8 cellular contexts compared by ENCODE assay signal in the genomic region with DNA sequence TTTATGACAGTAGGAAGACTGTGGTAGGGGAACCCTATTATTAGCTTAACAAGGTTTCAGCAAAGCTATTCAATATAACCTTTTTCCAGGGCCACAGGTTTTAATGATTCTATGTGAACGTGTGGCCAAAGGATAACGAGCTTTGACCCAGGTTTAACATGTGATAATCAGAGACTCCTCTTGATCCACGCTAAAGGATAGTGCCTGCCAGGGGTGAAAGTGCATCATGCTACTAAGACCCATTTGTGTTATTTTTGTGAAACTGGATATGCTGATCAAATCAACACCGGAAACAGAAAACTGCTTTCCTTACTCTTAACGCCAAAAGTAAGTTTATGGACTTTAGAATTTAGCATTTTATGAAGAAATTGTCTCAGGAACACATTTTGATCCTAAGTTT. TPM values are rescaled to one million over a fixed set of nuclear protein-coding genes. Genes with fewer than 3 reads are reported as not detected.
A peak's percentile ranks its signal among the peaks of the same experiment; 100 is the strongest.
DNase-seq lines count a peak whose midpoint lies in the region; ATAC-seq, FAIRE-seq and TF ChIP-seq lines count a peak whose summit lies in the region.

No MANE protein-coding gene starts in this region.

- H3K27me3 ChIP-seq in adrenal gland = no peaks in the 10 kb centered on the region
- no peaks in the 10 kb centered on the region; a peak in 1 of 5 replicates for H3K27me3 ChIP-seq in HepG2 (ENCODE audit: control insufficient read depth in 1 of 2, insufficient read depth in 2 of 2, low read length in 2 of 2)
- peaks cover 11% of the 10 kb centered on the region for H3K27me3 ChIP-seq in thymus (ENCODE audit: control insufficient read depth, insufficient read depth)

- in situ Hi-C loops in HepG2 (cut with HindIII; ENCODE audit: extremely low pct_ligation_motif_present, low pct_unique_long_range_greater_than_20kb) = loop anchor here (5.0 kb wide), 2 partner anchors 191 to 251 kb away; no protein-coding TSS in a partner anchor

- H3K27ac ChIP-seq in adrenal gland (peak overlapping the region; percentile 8 to 89 (median 78)), HepG2 (ENCODE audit: extremely low read length, insufficient read depth, low read length) (peak overlapping the region; percentile 97), thymus (ENCODE audit: low read depth) (no peak overlapping the region)

- intact Hi-C loops in adrenal gland (cut with DNase I) = loop anchor here in 1 of 2 donors (10.0 kb wide), 1 partner anchor 499 kb away; no protein-coding TSS in a partner anchor
- intact Hi-C loops in HepG2 (cut with micrococcal nuclease; ENCODE audit: unreplicated experiment) = loop anchor here (2.0 to 5.0 kb wide), 2 partner anchors 236 to 253 kb away; a partner anchor contains a TSS

- no peak for DNase-seq in activated CD4-positive, alpha-beta T cell treated with anti-CD3 and anti-CD28 coated beads, Interleukin-2, amount 10 ng/mL, durations not matched to agents 7 days and 5 days
- DNase-seq in activated CD4-positive, alpha-beta T cell treated with anti-CD3 and anti-CD28 coated beads, Interleukin-2, amount 50 U/mL, for 1 hour = no peak
- no peak for DNase-seq in adrenal gland
- DNase-seq in HepG2 (ENCODE audit: low spot score) = peak; percentile 38
- no peak for DNase-seq in MV-4-11 (lab: John Stamatoyannopoulos, UW)

- peaks cover 47% of the 10 kb centered on the region for H3K79me2 ChIP-seq in HepG2 (ENCODE audit: insufficient read depth, low read length)

- H3K36me3 Mint-ChIP-seq in activated CD4-positive, alpha-beta T cell treated with anti-CD3 and anti-CD28 coated beads, Interleukin-2, amount 10 ng/mL, durations not matched to agents 7 days and 5 days (ENCODE audit: low read depth) = peaks cover 5% of the 10 kb centered on the region

- TF ChIP-seq POLR2A in adrenal gland (IDR thresholded peaks at IDR 0.05) (no peak), HepG2 (IDR thresholded peaks at IDR 0.05; ENCODE audit: insufficient read depth in 1 of 2, low read depth in 2 of 2, low read length in 2 of 2) (no peak)

- ATAC-seq in HepG2 = no peak
- ATAC-seq in HG02610 (IDR thresholded peaks at IDR 0.05; ENCODE audit: unreplicated experiment) = no peak
- no peak for ATAC-seq in GM21717 (IDR thresholded peaks at IDR 0.05; ENCODE audit: unreplicated experiment)

- H3K4me3 Mint-ChIP-seq in activated CD4-positive, alpha-beta T cell treated with anti-CD3 and anti-CD28 coated beads, Interleukin-2, amount 10 ng/mL, durations not matched to agents 7 days and 5 days = peak overlapping the region; percentile 97

- no peak for TF ChIP-seq RAD21 in HepG2 (CRISPR knock-in tag; IDR thresholded peaks at IDR 0.05)

- H3K9me3 Mint-ChIP-seq in activated CD4-positive, alpha-beta T cell treated with anti-CD3 and anti-CD28 coated beads, Interleukin-2, amount 10 ng/mL, durations not matched to agents 7 days and 5 days = no peaks in the 10 kb centered on the region

- no TSS peak for BruUV-seq in HepG2 (replicated peaks; lab: Mats Ljungman, UMichigan)

- TF ChIP-seq EP300 in HepG2 (IDR thresholded peaks at IDR 0.05; ENCODE audit: low read depth in 2 of 2, low read length in 2 of 2) (no peak), HepG2 (CRISPR knock-in tag; IDR thresholded peaks at IDR 0.05; ENCODE audit: borderline replicate concordance) (no peak)

- H2AFZ ChIP-seq in HepG2 (ENCODE audit: low read length) = no peak overlapping the region

- peak overlapping the region; percentile 97 for H3K27ac Mint-ChIP-seq in activated CD4-positive, alpha-beta T cell treated with anti-CD3 and anti-CD28 coated beads, Interleukin-2, amount 10 ng/mL, durations not matched to agents 7 days and 5 days

- H3K4me2 ChIP-seq in HepG2 (ENCODE audit: low read depth, low read length) = peak overlapping the region; percentile 85

- H3K36me3 ChIP-seq in adrenal gland (replicated peaks in 1 of 2) (no peaks in the 10 kb centered on the region), HepG2 (replicated peaks in 1 of 2; ENCODE audit: control insufficient read depth in 1 of 2, insufficient read depth in 2 of 2, low read length in 2 of 2) (no peaks in the 10 kb centered on the region; a peak in 1 of 5 replicates), thymus (ENCODE audit: control insufficient read depth, insufficient read depth) (no peaks in the 10 kb centered on the region)

- peak overlapping the region; percentile 79 for H3K9ac ChIP-seq in HepG2 (ENCODE audit: insufficient read depth, low read depth, low read length)

- H3K9me3 ChIP-seq in adrenal gland (replicated peaks in 1 of 3) (no peaks in the 10 kb centered on the region), HepG2 (ENCODE audit: low read length) (no peaks in the 10 kb centered on the region), thymus (ENCODE audit: control insufficient read depth) (no peaks in the 10 kb centered on the region)

- H3K4me1 ChIP-seq in adrenal gland (replicated peaks in 1 of 2) (peaks cover 0 to 44% of the 10 kb centered on the region in 2 donors), HepG2 (ENCODE audit: insufficient read depth, low read length) (peaks cover 35% of the 10 kb centered on the region), thymus (ENCODE audit: control insufficient read depth, insufficient read depth, low read length) (peaks cover 25% of the 10 kb centered on the region)

- H3K4me3 ChIP-seq in adrenal gland (peak overlapping the region in 2 of 4 donors; percentile 87 to 97), HepG2 (replicated peaks in 1 of 3; ENCODE audit: insufficient read depth in 1 of 3, low read depth in 2 of 3, low read length in 3 of 3) (peak overlapping the region; percentile 70 to 87 (median 74)), thymus (ENCODE audit: low read length) (peak overlapping the region; percentile 77)

- FAIRE-seq in HepG2 (lab: Jason Lieb, UNC) = peak; percentile 47

- peaks cover 53% of the 10 kb centered on the region for H3K4me1 Mint-ChIP-seq in activated CD4-positive, alpha-beta T cell treated with anti-CD3 and anti-CD28 coated beads, Interleukin-2, amount 10 ng/mL, durations not matched to agents 7 days and 5 days

- peaks cover 14% of the 10 kb centered on the region for H3K27me3 Mint-ChIP-seq in activated CD4-positive, alpha-beta T cell treated with anti-CD3 and anti-CD28 coated beads, Interleukin-2, amount 10 ng/mL, durations not matched to agents 7 days and 5 days

- WGBS in adrenal gland, 4 donors = 59 to 67% (median 64%) methylated on average over 5 of the region's 5 CpGs
- 0% methylated on average over 5 of the region's 5 CpGs for WGBS in HepG2 (ENCODE audit: low lambda C conversion rate)
- 74% methylated on average over 5 of the region's 5 CpGs for WGBS in thymus

- POLR2A ChIA-PET in activated CD4-positive, alpha-beta T cell treated with anti-CD3 and anti-CD28 coated beads, Interleukin-2, amount 10 ng/mL, durations not matched to agents 7 days and 5 days (lab: Charles Lee) = no interaction called here
- POLR2A ChIA-PET in HepG2 (lab: Yijun Ruan, JAX) = interaction anchor here (0.7 to 2.3 kb wide), 10 partner anchors 17 to 318 kb away, joined by 3 to 21 read pairs (median 4); a partner anchor contains a TSS

- peaks cover 8% of the 10 kb centered on the region; the same call in 1 of the 2 replicates for H4K20me1 ChIP-seq in HepG2 (ENCODE audit: insufficient read depth, low read length)

- TF ChIP-seq CTCF in adrenal gland (IDR thresholded peaks at IDR 0.05) (no peak), HepG2 (CRISPR knock-in tag; IDR thresholded peaks at IDR 0.05) (no peak)

- CTCF ChIA-PET in activated CD4-positive, alpha-beta T cell treated with anti-CD3 and anti-CD28 coated beads, Interleukin-2, amount 10 ng/mL, durations not matched to agents 7 days and 5 days (lab: Charles Lee) = no interaction called here
- CTCF ChIA-PET in HepG2 (lab: Yijun Ruan, JAX; ENCODE audit: low intra/inter-chr PET ratio, low total read pairs) = interaction anchor here (1.0 kb wide), 1 partner anchor 191 kb away, joined by 4 read pairs; no protein-coding TSS in a partner anchor

RNA-seq across cellular contexts. Expression of a gene that starts 0.9 kb away (rescaled TPM):
- total RNA-seq in activated CD4-positive, alpha-beta T cell treated with anti-CD3 and anti-CD28 coated beads, Interleukin-2, amount 10 ng/mL, durations not matched to agents 7 days and 5 days = 10 to 100 TPM; 52.5 to 63.3 TPM
- total RNA-seq in adrenal gland = 10 to 100 TPM; 24.0 to 39.7 (median 29.8) TPM
- polyA plus RNA-seq in adrenal gland = 10 to 100 TPM; 10.7 to 55.3 (median 20.2) TPM
- 12.3 and 16.5 TPM in 2 replicates for total RNA-seq in HepG2 (2016; rRNA removed; fragmentation: Illumina TruSeq; extraction: Trizol)
- total RNA-seq in HepG2 (2016; cell fraction: cytosol; rRNA removed; fragmentation: Illumina TruSeq; extraction: Trizol; ENCODE audit: low read depth) = 2.5 and 3.7 TPM in 2 replicates
- total RNA-seq in HepG2 (2016; cell fraction: insoluble cytoplasmic fraction; rRNA removed; fragmentation: Illumina TruSeq; extraction: Trizol) = 10.0 and 19.2 TPM in 2 replicates
- 6.8 and 6.9 TPM in 2 replicates for total RNA-seq in HepG2 (2016; cell fraction: membrane; rRNA removed; fragmentation: Illumina TruSeq; extraction: Trizol)
- 14.9 and 15.7 TPM in 2 replicates for total RNA-seq in HepG2 (2016; cell fraction: nucleus; rRNA removed; fragmentation: Illumina TruSeq; extraction: Trizol)
- polyA plus RNA-seq in HepG2 (2011; rRNA removed) = 8.5 and 10.4 TPM in 2 replicates
- polyA plus RNA-seq in HepG2 (2011; cell fraction: cytosol; rRNA removed) = 5.9 and 11.1 TPM in 2 replicates
- polyA plus RNA-seq in HepG2 (2011; cell fraction: nucleus; rRNA removed) = 11.8 and 13.6 TPM in 2 replicates
- polyA plus RNA-seq in HepG2 (2012) = 9.5 and 10.2 TPM in 2 replicates
- 0.64 and 0.66 TPM in 2 replicates for polyA plus RNA-seq in HepG2 (2016; cell fraction: cytosol; fragmentation: Illumina TruSeq; extraction: Trizol; ENCODE audit: low read depth)
- polyA plus RNA-seq in HepG2 (2016; cell fraction: insoluble cytoplasmic fraction; fragmentation: Illumina TruSeq; extraction: Trizol; ENCODE audit: low read depth) = 19.3 and 19.4 TPM in 2 replicates
- polyA plus RNA-seq in HepG2 (2016; cell fraction: membrane; fragmentation: Illumina TruSeq; extraction: Trizol; ENCODE audit: low read depth) = 2.8 and 3.6 TPM in 2 replicates
- 16.3 and 22.1 TPM in 2 replicates for polyA plus RNA-seq in HepG2 (2016; cell fraction: nucleus; fragmentation: Illumina TruSeq; extraction: Trizol; ENCODE audit: insufficient read depth, low read depth)
- polyA minus RNA-seq in HepG2 (2011; rRNA and poly(A)+ RNA removed; ENCODE audit: low replicate concordance) = 20.1 and 23.9 TPM in 2 replicates
- polyA minus RNA-seq in HepG2 (2011; cell fraction: cytosol; rRNA and poly(A)+ RNA removed) = 6.3 and 9.3 TPM in 2 replicates
- 22.1 and 24.2 TPM in 2 replicates for polyA minus RNA-seq in HepG2 (2011; cell fraction: nucleus; rRNA and poly(A)+ RNA removed)
- polyA plus RNA-seq in thymus = 16.8 TPM

RNA-seq across cellular contexts. Expression of a gene that starts 2.7 kb away (rescaled TPM):
- 10 to 100 TPM; 23.8 to 25.4 TPM for total RNA-seq in activated CD4-positive, alpha-beta T cell treated with anti-CD3 and anti-CD28 coated beads, Interleukin-2, amount 10 ng/mL, durations not matched to agents 7 days and 5 days
- total RNA-seq in adrenal gland (10 to 100 TPM; 22.4 to 75.3 (median 30.7) TPM), HepG2 (2016; rRNA removed; fragmentation: Illumina TruSeq; extraction: Trizol) (33.1 and 37.8 TPM in 2 replicates)
- polyA plus RNA-seq in adrenal gland (10 to 100 TPM; 13.3 to 22.2 (median 18.7) TPM), HepG2 (2011; rRNA removed) (17.7 and 20.2 TPM in 2 replicates), thymus (19.3 TPM)
- total RNA-seq in HepG2 (2016; cell fraction: cytosol; rRNA removed; fragmentation: Illumina TruSeq; extraction: Trizol; ENCODE audit: low read depth) = 4.5 and 5.5 TPM in 2 replicates
- 32.2 and 39.3 TPM in 2 replicates for total RNA-seq in HepG2 (2016; cell fraction: insoluble cytoplasmic fraction; rRNA removed; fragmentation: Illumina TruSeq; extraction: Trizol)
- 14.7 and 16.1 TPM in 2 replicates for total RNA-seq in HepG2 (2016; cell fraction: membrane; rRNA removed; fragmentation: Illumina TruSeq; extraction: Trizol)
- total RNA-seq in HepG2 (2016; cell fraction: nucleus; rRNA removed; fragmentation: Illumina TruSeq; extraction: Trizol) = 27.5 and 30.8 TPM in 2 replicates
- 8.1 and 11.4 TPM in 2 replicates for polyA plus RNA-seq in HepG2 (2011; cell fraction: cytosol; rRNA removed)
- polyA plus RNA-seq in HepG2 (2011; cell fraction: nucleus; rRNA removed) = 25.3 and 28.4 TPM in 2 replicates
- 12.1 and 13.1 TPM in 2 replicates for polyA plus RNA-seq in HepG2 (2012)
- 3.0 and 3.4 TPM in 2 replicates for polyA plus RNA-seq in HepG2 (2016; cell fraction: cytosol; fragmentation: Illumina TruSeq; extraction: Trizol; ENCODE audit: low read depth)
- polyA plus RNA-seq in HepG2 (2016; cell fraction: insoluble cytoplasmic fraction; fragmentation: Illumina TruSeq; extraction: Trizol; ENCODE audit: low read depth) = 29.2 and 31.0 TPM in 2 replicates
- 7.8 and 8.6 TPM in 2 replicates for polyA plus RNA-seq in HepG2 (2016; cell fraction: membrane; fragmentation: Illumina TruSeq; extraction: Trizol; ENCODE audit: low read depth)
- polyA plus RNA-seq in HepG2 (2016; cell fraction: nucleus; fragmentation: Illumina TruSeq; extraction: Trizol; ENCODE audit: insufficient read depth, low read depth) = 37.3 and 40.5 TPM in 2 replicates
- 19.1 and 23.0 TPM in 2 replicates for polyA minus RNA-seq in HepG2 (2011; rRNA and poly(A)+ RNA removed; ENCODE audit: low replicate concordance)
- polyA minus RNA-seq in HepG2 (2011; cell fraction: cytosol; rRNA and poly(A)+ RNA removed) = 10.3 and 12.4 TPM in 2 replicates
- polyA minus RNA-seq in HepG2 (2011; cell fraction: nucleus; rRNA and poly(A)+ RNA removed) = 28.8 and 31.8 TPM in 2 replicates
